11 cellular contexts compared by ENCODE assay signal in genomic region chr1:76939107-76939816, GRCh38.
DNase-seq lines count a peak whose midpoint lies in the region; ATAC-seq, FAIRE-seq and TF ChIP-seq lines count a peak whose summit lies in the region.
"Had no signal": no experiment of that assay in that cellular context is flagged by ENCODE, and none has a peak within 500 bp of the region (broad histone marks: within the 10 kb centered on the region; RNA-seq: fewer than 3 reads in every experiment).

No MANE protein-coding gene starts in this region.

- H3K27me3 ChIP-seq in BJ (ENCODE audit: control insufficient read depth, insufficient read depth, low read length), result no peaks in the 10 kb centered on the region
- H3K27me3 ChIP-seq in spleen (replicated peaks in 1 of 7), result no peaks in the 10 kb centered on the region

- no peaks in the 10 kb centered on the region for H3K4me1 ChIP-seq in spleen
- H3K4me1 ChIP-seq: parathyroid adenoma had no signal

- ATAC-seq in GM19463 (IDR thresholded peaks at IDR 0.05; ENCODE audit: unreplicated experiment), result peak; percentile 63
- ATAC-seq in HG03469 (IDR thresholded peaks at IDR 0.05; ENCODE audit: unreplicated experiment), result no peak

- intact Hi-C loops in spleen (cut with DNase I; ENCODE audit: low total_unique reads), result no loop called here

- H3K4me3 ChIP-seq in BJ (ENCODE audit: low read depth, low read length) (no peak overlapping the region), fibroblast of pulmonary artery (replicated peaks; ENCODE audit: low read depth, low read length) (no peak overlapping the region), spleen (no peak overlapping the region)

- TF ChIP-seq CTCF in BJ (IDR thresholded peaks at IDR 0.05; ENCODE audit: insufficient read depth, low read depth, low read length) (no peak), fibroblast of pulmonary artery (IDR thresholded peaks at IDR 0.05; ENCODE audit: low read length, missing control alignments) (no peak), spleen (IDR thresholded peaks at IDR 0.05 in 8 of 11, conservative IDR thresholded peaks at IDR 0.05 in 3 of 11) (no peak)

- no peaks in the 10 kb centered on the region for H3K9me3 ChIP-seq in spleen

- peak; percentile 47 for DNase-seq in BJ (ENCODE audit: low read depth)
- DNase-seq in HT-29 (ENCODE audit: low spot score), result peak; percentile 19
- DNase-seq in fibroblast of pulmonary artery (ENCODE audit: low read depth), result peak; percentile 14
- no peak for DNase-seq in cortex of kidney (lab: John Stamatoyannopoulos, UW)
- no peak for DNase-seq in spleen
- no peak for DNase-seq in GM12892 (ENCODE audit: insufficient read length)
- DNase-seq: COR-L47, NCI-H510A treated with DMSO at 0.1 percent for 48 hours had no signal

- WGBS in spleen, 5 donors, result 56 to 71% (median 65%) methylated on average over 8 of the region's 8 CpGs

- TF ChIP-seq POLR2A in spleen (IDR thresholded peaks at IDR 0.05) (no peak), GM12892 (IDR thresholded peaks at IDR 0.05; ENCODE audit: low read depth, low read length) (no peak)

- H3K36me3 ChIP-seq in BJ (ENCODE audit: control insufficient read depth, insufficient read depth, low read length) (no peaks in the 10 kb centered on the region), spleen (no peaks in the 10 kb centered on the region)

- no peak overlapping the region for H3K27ac ChIP-seq in spleen
- H3K27ac ChIP-seq: parathyroid adenoma had no signal

- FAIRE-seq in GM12892 (lab: Jason Lieb, UNC), result no peak

- CTCF ChIA-PET in BJ (lab: Yijun Ruan, JAX), result interaction anchor here (1.5 kb wide), 1 partner anchor 84 kb away, joined by 3 read pairs; no protein-coding TSS in a partner anchor

- POLR2A ChIA-PET in BJ (lab: Charles Lee), result no interaction called here

Comparison
In these comparisons a context has a peak if more than half of its experiments do, and no peak if none do; other contexts are left out.
1. DNase-seq: peak in BJ (single experiment), HT-29 (single experiment) and fibroblast of pulmonary artery (single experiment); none in cortex of kidney (single experiment), spleen (single experiment) and GM12892 (single experiment).